ENCODE assay signal across 8 cellular contexts in genomic region chr2:172086349-172087190, GRCh38. TPM values are rescaled to one million over a fixed set of nuclear protein-coding genes. Genes with fewer than 3 reads are reported as not detected.
A peak's percentile ranks its signal among the peaks of the same experiment; 100 is the strongest.
DNase-seq lines count a peak whose midpoint lies in the region; ATAC-seq, FAIRE-seq and TF ChIP-seq lines count a peak whose summit lies in the region.

No MANE protein-coding gene starts in this region.

- dilution Hi-C loops in endothelial cell of umbilical vein (cut with MboI; ENCODE audit: extremely low pct_ligation_motif_present, low sequenced_read_pairs): no loop called here

- ATAC-seq in HG02610 (IDR thresholded peaks at IDR 0.05; ENCODE audit: unreplicated experiment): peak; percentile 36
- peak; percentile 38 for ATAC-seq in activated B cell treated with CpG ODN at 0.5 μM for 24 hours (ENCODE audit: low read depth)
- ATAC-seq in sciatic nerve: no peak
- no peak for ATAC-seq in GM21526 (IDR thresholded peaks at IDR 0.05; ENCODE audit: low FRiP score, unreplicated experiment)

- intact Hi-C loops in activated B cell treated with CpG ODN at 0.5 μM for 24 hours (cut with micrococcal nuclease) (loop anchor here (1.0 kb wide), 1 partner anchor 9 kb away; no protein-coding TSS in a partner anchor), endothelial cell of umbilical vein (cut with micrococcal nuclease) (no loop called here), sciatic nerve (cut with DNase I) (no loop called here)

- no TSS peak for BruUV-seq in endothelial cell of umbilical vein (replicated peaks; lab: Mats Ljungman, UMichigan)

- POLR2A ChIA-PET in activated B cell treated with CpG ODN at 0.5 μM for 24 hours (lab: Charles Lee) (interaction anchor here (0.6 kb wide), 1 partner anchor 1877 kb away, joined by 4 read pairs; no protein-coding TSS in a partner anchor), endothelial cell of umbilical vein (lab: Charles Lee) (no interaction called here)

- peak overlapping the region; percentile 68 for H3K27ac Mint-ChIP-seq in activated B cell treated with CpG ODN at 0.5 μM for 24 hours

- no peak overlapping the region for H2AFZ ChIP-seq in endothelial cell of umbilical vein (ENCODE audit: low read depth, low read length)

- no peaks in the 10 kb centered on the region for H4K20me1 ChIP-seq in endothelial cell of umbilical vein (replicated peaks; ENCODE audit: control insufficient read depth, extremely low read depth, insufficient read depth, low read length)

- no peaks in the 10 kb centered on the region for H3K79me2 ChIP-seq in endothelial cell of umbilical vein (ENCODE audit: control insufficient read depth, insufficient read depth, low read length)

- H3K4me1 ChIP-seq in endothelial cell of umbilical vein (ENCODE audit: control insufficient read depth, extremely low read depth, insufficient read depth, low read length): peaks cover 20% of the 10 kb centered on the region

- CTCF ChIA-PET in activated B cell treated with CpG ODN at 0.5 μM for 24 hours (lab: Charles Lee): no interaction called here
- CTCF ChIA-PET in endothelial cell of umbilical vein (lab: Charles Lee): interaction anchor here (1.0 to 2.7 kb wide), 4 partner anchors 10 to 41 kb away, joined by 3 to 12 read pairs (median 4); partner anchors contain the start of gene DLX2

- H3K27ac ChIP-seq in endothelial cell of umbilical vein (ENCODE audit: insufficient read depth, low read depth, low read length) (no peak overlapping the region), substantia nigra (ENCODE audit: low read depth, low read length, poor library complexity, severe bottlenecking) (no peak overlapping the region)

- no peak overlapping the region for H3K4me3 ChIP-seq in endothelial cell of umbilical vein (replicated peaks in 1 of 3; ENCODE audit: insufficient read depth in 1 of 3, low read depth in 1 of 3, low read length in 3 of 3)

- DNase-seq in COLO668 (lab: John Stamatoyannopoulos, UW; ENCODE audit: unreplicated experiment) (peak; percentile 64), activated B cell treated with CpG ODN at 0.5 μM for 24 hours (no peak), endothelial cell of umbilical vein (ENCODE audit: low read depth, low spot score) (peak; percentile 20), sciatic nerve (ENCODE audit: low spot score) (peak; percentile 57), substantia nigra (lab: John Stamatoyannopoulos, UW) (no peak), A172 (ENCODE audit: low spot score) (no peak)

- H3K9me3 Mint-ChIP-seq in activated B cell treated with CpG ODN at 0.5 μM for 24 hours: no peaks in the 10 kb centered on the region

- peak overlapping the region; percentile 47 for H3K4me3 Mint-ChIP-seq in activated B cell treated with CpG ODN at 0.5 μM for 24 hours

- TF ChIP-seq POLR2A in endothelial cell of umbilical vein (IDR thresholded peaks at IDR 0.05; ENCODE audit: low read depth, low read length): no peak

- no peaks in the 10 kb centered on the region for H3K36me3 ChIP-seq in endothelial cell of umbilical vein (ENCODE audit: control insufficient read depth in 2 of 2, extremely low read depth in 1 of 2, insufficient read depth in 2 of 2, low read length in 2 of 2)

- no peak for FAIRE-seq in endothelial cell of umbilical vein (lab: Jason Lieb, UNC)

- H3K9me3 ChIP-seq in endothelial cell of umbilical vein (replicated peaks; ENCODE audit: control insufficient read depth, insufficient read depth, low read length): no peaks in the 10 kb centered on the region

- peaks cover 89 to 100% of the 10 kb centered on the region in 2 experiments for H3K27me3 ChIP-seq in endothelial cell of umbilical vein (ENCODE audit: control insufficient read depth in 2 of 2, insufficient read depth in 2 of 2, low read length in 2 of 2)

- H3K4me1 Mint-ChIP-seq in activated B cell treated with CpG ODN at 0.5 μM for 24 hours: peaks cover 37% of the 10 kb centered on the region

- no peak overlapping the region for H3K9ac ChIP-seq in endothelial cell of umbilical vein (replicated peaks; ENCODE audit: extremely low read depth, insufficient read depth, low read length)

- H3K9me1 ChIP-seq in endothelial cell of umbilical vein (replicated peaks; ENCODE audit: control insufficient read depth, extremely low read depth, insufficient read depth, low read length): no peaks in the 10 kb centered on the region

- no peak for TF ChIP-seq CTCF in activated B cell treated with CpG ODN at 0.5 μM for 24 hours (IDR thresholded peaks at IDR 0.05)
- TF ChIP-seq CTCF in endothelial cell of umbilical vein (IDR thresholded peaks at IDR 0.05; ENCODE audit: extremely low read depth in 1 of 2, insufficient read depth in 1 of 2, low read depth in 1 of 2, low read length in 2 of 2): peak in 1 of 2 donors; percentile 3

- peaks cover 2% of the 10 kb centered on the region for H3K36me3 Mint-ChIP-seq in activated B cell treated with CpG ODN at 0.5 μM for 24 hours (ENCODE audit: low read depth)

- H3K4me2 ChIP-seq in endothelial cell of umbilical vein (ENCODE audit: insufficient read depth, low read length): no peak overlapping the region

- peaks cover 72% of the 10 kb centered on the region for H3K27me3 Mint-ChIP-seq in activated B cell treated with CpG ODN at 0.5 μM for 24 hours

TF ChIP-seq in endothelial cell of umbilical vein, 7 proteins besides CTCF, POLR2A, EP300 and RAD21:
- TF ChIP-seq JUN (IDR thresholded peaks at IDR 0.05; ENCODE audit: borderline replicate concordance, insufficient read depth, insufficient read length, low read depth) (no peak), EZH2 (IDR thresholded peaks at IDR 0.05; ENCODE audit: borderline replicate concordance, low read depth, low read length, severe bottlenecking) (peak; percentile 80)

RNA-seq across cellular contexts. Expression of gene DLX1, which starts 1.3 kb away (rescaled TPM):
- total RNA-seq in activated B cell treated with CpG ODN at 0.5 μM for 24 hours (not detected in 2 replicates), endothelial cell of umbilical vein (not detected in 2 replicates), sciatic nerve (0.94 TPM)
- polyA plus RNA-seq in endothelial cell of umbilical vein: 0.12 and 0.14 TPM in 2 replicates
- 0.06 and 0.09 TPM in 2 replicates for polyA plus RNA-seq in endothelial cell of umbilical vein (2011; cell fraction: cytosol; rRNA removed)
- 0.21 and 0.42 TPM in 2 replicates for polyA plus RNA-seq in endothelial cell of umbilical vein (2011; cell fraction: nucleus; rRNA removed)
- not detected in 2 replicates for polyA plus RNA-seq in endothelial cell of umbilical vein (2012)
- 0.36 TPM in 1 of 2 replicates, not detected in the other for polyA minus RNA-seq in endothelial cell of umbilical vein
- polyA minus RNA-seq in endothelial cell of umbilical vein (2011; cell fraction: cytosol; rRNA and poly(A)+ RNA removed): 1.2 TPM
- polyA minus RNA-seq in endothelial cell of umbilical vein (2011; cell fraction: nucleus; rRNA and poly(A)+ RNA removed): not detected in 2 replicates
- total RNA-seq in A172 (2014; rRNA removed; shearing (Covaris generic)): 3.9 and 5.3 TPM in 2 replicates

RNA-seq across cellular contexts. Expression of gene DLX2, which starts 16.1 kb away (rescaled TPM):
- total RNA-seq in activated B cell treated with CpG ODN at 0.5 μM for 24 hours (0.16 TPM in 1 of 2 replicates, not detected in the other), endothelial cell of umbilical vein (not detected in 2 replicates), sciatic nerve (0.27 TPM)
- not detected in 2 replicates for polyA plus RNA-seq in endothelial cell of umbilical vein
- 0.03 TPM in 1 of 2 replicates, not detected in the other for polyA plus RNA-seq in endothelial cell of umbilical vein (2011; cell fraction: cytosol; rRNA removed)
- not detected in 2 replicates for polyA plus RNA-seq in endothelial cell of umbilical vein (2011; cell fraction: nucleus; rRNA removed)
- polyA plus RNA-seq in endothelial cell of umbilical vein (2012): not detected in 2 replicates
- polyA minus RNA-seq in endothelial cell of umbilical vein: not detected in 2 replicates
- polyA minus RNA-seq in endothelial cell of umbilical vein (2011; cell fraction: cytosol; rRNA and poly(A)+ RNA removed): 0.82 TPM
- polyA minus RNA-seq in endothelial cell of umbilical vein (2011; cell fraction: nucleus; rRNA and poly(A)+ RNA removed): not detected in 2 replicates
- total RNA-seq in A172 (2014; rRNA removed; shearing (Covaris generic)): 0.64 and 0.81 TPM in 2 replicates

Comparison
In these comparisons a context has a peak if more than half of its experiments do, and no peak if none do; other contexts are left out.
1. DNase-seq: peak in COLO668 (single experiment), endothelial cell of umbilical vein (single experiment) and sciatic nerve (single experiment); none in activated B cell treated with CpG ODN at 0.5 μM for 24 hours (single experiment), substantia nigra (0 of 49) and A172 (single experiment).
2. ATAC-seq: peak in HG02610 (single experiment) and activated B cell treated with CpG ODN at 0.5 μM for 24 hours (single experiment); none in sciatic nerve (single experiment) and GM21526 (single experiment).